Comparison of ENCODE assay signal across 28 cellular contexts in genomic region chr11:109858152-109858551, GRCh38.
"Had no signal": no experiment of that assay in that cellular context is flagged by ENCODE, and none has a peak within 500 bp of the region (broad histone marks: within the 10 kb centered on the region; RNA-seq: fewer than 3 reads in every experiment).

No MANE protein-coding gene starts in this region.

- DNase-seq: activated CD4-positive, alpha-beta T cell treated with anti-CD3 and anti-CD28 coated beads for 36 hours; activated CD4-positive, alpha-beta T cell treated with anti-CD3 and anti-CD28 coated beads, Interleukin-2, amount 50 U/mL, for 4 hours; activated CD4-positive, CD25-positive, alpha-beta regulatory T cell; activated CD8-positive, alpha-beta memory T cell treated with anti-CD3 and anti-CD28 coated beads for 24 hours; activated effector memory CD4-positive, alpha-beta T cell treated with Interleukin-2 at 50 U/mL for 16 hours; activated naive CD4-positive, alpha-beta T cell treated with Interleukin-2 at 50 U/mL for 16 hours; brain microvascular endothelial cell; caudate nucleus; cortex of kidney; effector memory CD8-positive, alpha-beta T cell; head of caudate nucleus; hippocampal formation; left lung; mucosa of descending colon; psoas muscle; sigmoid colon; small intestine; stimulated activated CD4-positive, alpha-beta T cell treated with anti-CD3 and anti-CD28 coated beads, Interleukin-1b, Interleukin-23, amount 100 ng/mL, for 48 hours; stimulated activated CD4-positive, alpha-beta T cell treated with anti-CD3 and anti-CD28 coated beads, Interleukin-4, amount 100 ng/mL, for 4 hours; stimulated activated CD8-positive, alpha-beta memory T cell treated with anti-CD3 and anti-CD28 coated beads, Interleukin-4, amount 100 ng/mL, for 48 hours; stimulated activated naive B cell treated with anti-CD40 and anti-IgM and Interleukin-4, amounts not matched to agents 10 μg/mL and 1 μg/mL and 100 μg/mL, for 72 hours; stomach; T-helper 2 cell; thyroid gland; upper lobe of right lung had no signal

- H3K4me3 ChIP-seq: ascending aorta, left lung, lung, mucosa of descending colon, psoas muscle, sigmoid colon, stomach, thyroid gland, upper lobe of right lung had no signal

- H3K27ac ChIP-seq: ascending aorta, brain microvascular endothelial cell, left lung, neutrophil, psoas muscle, sigmoid colon, stomach, thyroid gland, upper lobe of right lung had no signal

- ATAC-seq: activated CD4-positive, alpha-beta T cell treated with anti-CD3 and anti-CD28 coated beads for 36 hours; effector memory CD8-positive, alpha-beta T cell; left lung; mucosa of descending colon; psoas muscle; upper lobe of right lung had no signal

- H3K27me3 ChIP-seq: ascending aorta, brain microvascular endothelial cell, left lung, neutrophil, sigmoid colon, stomach, thyroid gland, upper lobe of right lung had no signal

- H3K36me3 ChIP-seq: ascending aorta, brain microvascular endothelial cell, left lung, neutrophil, sigmoid colon, stomach, thyroid gland, upper lobe of right lung had no signal

- H3K9me3 ChIP-seq: ascending aorta, left lung, mucosa of descending colon, neutrophil, psoas muscle, sigmoid colon, stomach, thyroid gland, upper lobe of right lung had no signal

- H3K4me1 ChIP-seq: ascending aorta, left lung, psoas muscle, stomach, thyroid gland, upper lobe of right lung had no signal
